ENCODE assay signal across 8 cellular contexts in the genomic region with DNA sequence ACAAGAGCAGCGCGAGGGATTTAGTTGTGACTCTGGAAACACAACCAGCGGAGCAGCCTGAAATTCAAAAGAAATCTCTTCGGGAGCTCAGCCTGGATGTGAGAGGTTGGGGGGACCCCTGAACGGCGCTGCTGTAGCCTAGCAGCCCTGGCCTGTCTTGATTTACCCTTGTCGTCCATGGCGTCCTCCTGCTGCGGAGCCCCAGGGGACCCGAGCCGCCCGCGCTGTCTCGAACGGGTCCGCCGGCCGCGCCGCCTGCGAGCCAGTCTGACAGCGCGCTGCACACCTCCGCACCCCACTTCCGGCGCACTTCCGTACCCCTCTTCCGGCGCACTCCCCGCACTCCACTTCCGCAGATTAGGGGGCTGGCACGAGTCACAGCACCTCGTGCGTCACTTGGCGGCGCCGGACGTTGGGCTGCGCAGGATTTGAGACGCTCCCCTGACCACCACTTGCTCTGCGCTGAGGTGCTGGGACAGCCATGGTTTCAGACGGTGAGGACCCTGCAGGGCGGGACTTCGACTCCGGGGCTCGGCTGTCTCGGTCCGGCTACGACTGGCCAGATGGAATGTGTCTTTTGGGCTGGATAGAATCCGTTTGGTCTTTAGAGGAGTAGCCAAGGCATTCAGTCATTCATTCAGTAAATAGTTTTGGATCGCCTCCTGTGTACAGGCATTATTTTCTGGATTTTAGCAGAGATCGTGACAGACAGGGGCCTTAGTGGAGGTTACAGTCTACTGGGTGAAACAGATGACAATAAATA. TPM values are rescaled to one million over a fixed set of nuclear protein-coding genes. Genes with fewer than 3 reads are reported as not detected.
DNase-seq lines count a peak whose midpoint lies in the region; ATAC-seq and TF ChIP-seq lines count a peak whose summit lies in the region.

A gene (minus strand): TSS at position 308 of the 763 bp plus-strand sequence. CDS start 129 bp downstream, at position 179.
A gene (plus strand): TSS at position 451 of the 763 bp plus-strand sequence. CDS start 31 bp downstream, at position 482.

- H3K4me3 ChIP-seq in LNCaP clone FGC (ENCODE audit: low read depth, low read length) (peak within 1 kb of the TSS; percentile 91), fibroblast of lung (replicated peaks in 1 of 4; ENCODE audit: control extremely low read depth in 1 of 4, insufficient read depth in 1 of 4, low read depth in 3 of 4, low read length in 4 of 4) (peak within 1 kb of the TSS; percentile 84 to 100 (median 97))

- H3K36me3 Mint-ChIP-seq in activated T-helper 17 cell treated with anti-CD3 and anti-CD28 coated beads, Interleukin-2, amount 50 U/mL, for 72 hours (ENCODE audit: low read depth) = peaks cover 53% of the 10 kb centered on the region
- peaks cover 5 to 35% (median 10%) of the 10 kb centered on the region in 3 donors for H3K36me3 Mint-ChIP-seq in naive thymus-derived CD8-positive, alpha-beta T cell

- H3K27ac Mint-ChIP-seq in activated T-helper 17 cell treated with anti-CD3 and anti-CD28 coated beads, Interleukin-2, amount 50 U/mL, for 72 hours = peak within 1 kb of the TSS; percentile 99
- peak within 1 kb of the TSS; percentile 90 to 99 (median 98) for H3K27ac Mint-ChIP-seq in naive thymus-derived CD8-positive, alpha-beta T cell

- peaks cover 27% of the 10 kb centered on the region for H3K79me2 ChIP-seq in fibroblast of lung (ENCODE audit: control insufficient read depth, insufficient read depth, low read length)

- H3K36me3 ChIP-seq in fibroblast of lung (ENCODE audit: control insufficient read depth, insufficient read depth, low read length) = no peaks in the 10 kb centered on the region

- no peaks in the 10 kb centered on the region for H3K27me3 ChIP-seq in fibroblast of lung (ENCODE audit: control insufficient read depth, insufficient read depth, low read length)

- peak; percentile 99 for ATAC-seq in activated T-helper 17 cell treated with anti-CD3 and anti-CD28 coated beads, Interleukin-2, amount 50 U/mL, for 72 hours (replicated peaks)
- peak; percentile 95 to 97 for ATAC-seq in naive thymus-derived CD8-positive, alpha-beta T cell

- H3K27ac ChIP-seq in RWPE1 (peak within 1 kb of the TSS; percentile 66), fibroblast of lung (ENCODE audit: insufficient read depth, low read length) (peak within 1 kb of the TSS; percentile 79)

- DNase-seq in Daoy (ENCODE audit: low read depth) = peak; percentile 99
- DNase-seq in GOT3 (lab: John Stamatoyannopoulos, UW) = peak; percentile 77
- DNase-seq in LNCaP clone FGC (ENCODE audit: low read depth) = peak; percentile 87
- peak; percentile 97 for DNase-seq in RWPE1 (ENCODE audit: low spot score)
- DNase-seq in fibroblast of lung (ENCODE audit: low read depth in 2 of 2) = peak; percentile 96
- DNase-seq in naive thymus-derived CD8-positive, alpha-beta T cell = peak; percentile 89 to 97 (median 96)
- peak; percentile 91 to 95 (median 93) for DNase-seq in stimulated activated naive CD4-positive, alpha-beta T cell (lab: John Stamatoyannopoulos, UW)

- no peaks in the 10 kb centered on the region for H4K20me1 ChIP-seq in fibroblast of lung (ENCODE audit: control insufficient read depth, extremely low read depth, insufficient read depth, low read length)

- TF ChIP-seq CTCF in LNCaP clone FGC (IDR thresholded peaks at IDR 0.05; ENCODE audit: control insufficient read depth, extremely low read depth, insufficient read depth) (no peak), RWPE1 (conservative IDR thresholded peaks at IDR 0.05; ENCODE audit: low read depth) (no peak), fibroblast of lung (conservative IDR thresholded peaks at IDR 0.05 in 1 of 2, IDR thresholded peaks at IDR 0.05 in 1 of 2; ENCODE audit: low read depth in 1 of 2, low read length in 2 of 2) (no peak)

- peaks cover 12% of the 10 kb centered on the region for H3K4me1 Mint-ChIP-seq in activated T-helper 17 cell treated with anti-CD3 and anti-CD28 coated beads, Interleukin-2, amount 50 U/mL, for 72 hours
- peaks cover 23 to 36% (median 34%) of the 10 kb centered on the region in 4 donors for H3K4me1 Mint-ChIP-seq in naive thymus-derived CD8-positive, alpha-beta T cell

- POLR2A ChIA-PET in RWPE1 (lab: Yijun Ruan, JAX; ENCODE audit: low non-redundant PET) = no interaction called here
- POLR2A ChIA-PET in naive thymus-derived CD8-positive, alpha-beta T cell (lab: Charles Lee) = interaction anchor here (0.5 to 2.2 kb wide), 5 partner anchors 31 to 433 kb away, joined by 3 to 8 read pairs (median 5); a partner anchor contains a TSS

- H3K9me3 Mint-ChIP-seq in activated T-helper 17 cell treated with anti-CD3 and anti-CD28 coated beads, Interleukin-2, amount 50 U/mL, for 72 hours = no peaks in the 10 kb centered on the region
- no peaks in the 10 kb centered on the region for H3K9me3 Mint-ChIP-seq in naive thymus-derived CD8-positive, alpha-beta T cell

- H2AFZ ChIP-seq in fibroblast of lung (ENCODE audit: low read length) = peak within 1 kb of the TSS; percentile 80

- peak within 1 kb of the TSS; percentile 81 for H3K9ac ChIP-seq in fibroblast of lung (ENCODE audit: insufficient read depth, low read length)

- CTCF ChIA-PET in RWPE1 (lab: Yijun Ruan, JAX) = no interaction called here

- no peaks in the 10 kb centered on the region for H3K27me3 Mint-ChIP-seq in activated T-helper 17 cell treated with anti-CD3 and anti-CD28 coated beads, Interleukin-2, amount 50 U/mL, for 72 hours
- no peaks in the 10 kb centered on the region for H3K27me3 Mint-ChIP-seq in naive thymus-derived CD8-positive, alpha-beta T cell

- peak within 1 kb of the TSS; percentile 97 for H3K4me3 Mint-ChIP-seq in activated T-helper 17 cell treated with anti-CD3 and anti-CD28 coated beads, Interleukin-2, amount 50 U/mL, for 72 hours
- peak within 1 kb of the TSS; percentile 92 to 99 (median 95) for H3K4me3 Mint-ChIP-seq in naive thymus-derived CD8-positive, alpha-beta T cell

- peaks cover 6% of the 10 kb centered on the region for H3K4me1 ChIP-seq in fibroblast of lung (ENCODE audit: control insufficient read depth, extremely low read depth, insufficient read depth, low read length)

- no peaks in the 10 kb centered on the region for H3K9me3 ChIP-seq in fibroblast of lung (ENCODE audit: control insufficient read depth, insufficient read depth, low read depth, low read length)

- H3K4me2 ChIP-seq in fibroblast of lung (ENCODE audit: extremely low read depth, insufficient read depth, low read length) = peak within 1 kb of the TSS; percentile 92

RNA-seq across cellular contexts. Expression of the first gene that starts in this region (rescaled TPM):
- total RNA-seq in Daoy (2014; rRNA removed; shearing (Covaris generic)) = 160 and 315 TPM in 2 replicates
- total RNA-seq in activated T-helper 17 cell treated with anti-CD3 and anti-CD28 coated beads, Interleukin-2, amount 50 U/mL, for 72 hours = 10 to 100 TPM; 51.6 to 91.4 TPM
- total RNA-seq in fibroblast of lung = 23.1 and 28.0 TPM in 2 replicates
- polyA plus RNA-seq in fibroblast of lung = 36.1 and 44.6 TPM in 2 replicates
- 35.5 and 35.9 TPM in 2 replicates for polyA plus RNA-seq in fibroblast of lung (2012)
- 13.3 and 29.9 TPM in 2 replicates for polyA minus RNA-seq in fibroblast of lung (ENCODE audit: low replicate concordance)
- total RNA-seq in naive thymus-derived CD8-positive, alpha-beta T cell = 10 to 100 TPM; 54.3 to 57.3 TPM
- polyA plus RNA-seq in naive thymus-derived CD8-positive, alpha-beta T cell = 10 to 100 TPM; 59.9 to 64.5 (median 62.6) TPM

RNA-seq across cellular contexts. Expression of the second gene that starts in this region (rescaled TPM):
- 59.7 and 83.3 TPM in 2 replicates for total RNA-seq in Daoy (2014; rRNA removed; shearing (Covaris generic))
- total RNA-seq in activated T-helper 17 cell treated with anti-CD3 and anti-CD28 coated beads, Interleukin-2, amount 50 U/mL, for 72 hours = 10 to 100 TPM; 38.3 to 67.4 TPM
- 29.8 and 39.3 TPM in 2 replicates for total RNA-seq in fibroblast of lung
- polyA plus RNA-seq in fibroblast of lung = 56.3 and 70.1 TPM in 2 replicates
- polyA plus RNA-seq in fibroblast of lung (2012) = 30.1 and 34.3 TPM in 2 replicates
- polyA minus RNA-seq in fibroblast of lung (ENCODE audit: low replicate concordance) = 10.5 and 13.7 TPM in 2 replicates
- total RNA-seq in naive thymus-derived CD8-positive, alpha-beta T cell = 10 to 100 TPM; 27.5 to 34.6 TPM
- 10 to 100 TPM; 36.6 to 39.9 (median 38.8) TPM for polyA plus RNA-seq in naive thymus-derived CD8-positive, alpha-beta T cell

Comparison
In these comparisons a context has a peak if more than half of its experiments do, and no peak if none do; other contexts are left out.
1. Peak in every context shown above with its lines: DNase-seq, ATAC-seq, H3K4me3 ChIP-seq and H3K27ac ChIP-seq.